11 cellular contexts compared by ENCODE assay signal in genomic region chr7:25359471-25360059, GRCh38.
DNase-seq lines count a peak whose midpoint lies in the region; ATAC-seq and TF ChIP-seq lines count a peak whose summit lies in the region.
"Had no signal": no experiment of that assay in that cellular context is flagged by ENCODE, and none has a peak within 500 bp of the region (broad histone marks: within the 10 kb centered on the region; RNA-seq: fewer than 3 reads in every experiment).

No MANE protein-coding gene starts in this region.

- H3K27me3 Mint-ChIP-seq in neural crest cell (ENCODE audit: low read depth) = no peaks in the 10 kb centered on the region

- ATAC-seq in lower lobe of right lung = no peak
- no peak for ATAC-seq in left cardiac atrium
- ATAC-seq in right cardiac atrium = no peak
- ATAC-seq: activated naive CD4-positive, alpha-beta T cell treated with anti-CD3 and anti-CD28 coated beads, Interleukin-2, amount 50 U/mL, for 72 hours had no signal

- DNase-seq in ELR (ENCODE audit: low read depth) (peak; percentile 2), NCI-H2107 treated with DMSO at 0.1 percent for 48 hours (lab: John Stamatoyannopoulos, UW; ENCODE audit: unreplicated experiment) (peak; percentile 77), caudate nucleus (lab: John Stamatoyannopoulos, UW) (peak in 20 of 61 donors; percentile 2 to 73 (median 30)), neural crest cell (ENCODE audit: low read depth, low spot score) (no peak), lower lobe of right lung (no peak), left cardiac atrium (no peak), right cardiac atrium (no peak), CD1c-positive myeloid dendritic cell (ENCODE audit: extremely low spot score) (no peak)

- H3K4me1 Mint-ChIP-seq in neural crest cell = peaks cover 30% of the 10 kb centered on the region

- H3K27ac ChIP-seq in caudate nucleus (ENCODE audit: low read depth, low read length) = peak overlapping the region; percentile 94
- H3K27ac ChIP-seq in lower lobe of right lung = no peak overlapping the region
- no peak overlapping the region for H3K27ac ChIP-seq in right cardiac atrium (ENCODE audit: low read length)
- H3K27ac ChIP-seq: BLaER1 treated with 17β-estradiol and CSF1 and Interleukin-3, amounts not matched to agents 10 nM and 100 nM; RWPE1 had no signal

- H3K4me3 ChIP-seq in lower lobe of right lung (no peak overlapping the region), right cardiac atrium (ENCODE audit: low read length) (no peak overlapping the region)
- H3K4me3 ChIP-seq: BLaER1 treated with 17β-estradiol and CSF1 and Interleukin-3, amounts not matched to agents 10 nM and 100 nM had no signal

- TF ChIP-seq CTCF in neural crest cell (conservative IDR thresholded peaks at IDR 0.05) = no peak
- no peak for TF ChIP-seq CTCF in lower lobe of right lung (IDR thresholded peaks at IDR 0.05)

- peaks cover 3% of the 10 kb centered on the region for H3K9me3 Mint-ChIP-seq in neural crest cell
- H3K9me3 Mint-ChIP-seq: activated naive CD4-positive, alpha-beta T cell treated with anti-CD3 and anti-CD28 coated beads, Interleukin-2, amount 50 U/mL, for 72 hours had no signal

- H3K27me3 ChIP-seq in lower lobe of right lung (ENCODE audit: low read depth) (no peaks in the 10 kb centered on the region), right cardiac atrium (ENCODE audit: control insufficient read depth, insufficient read depth) (no peaks in the 10 kb centered on the region)
- H3K27me3 ChIP-seq: BLaER1 treated with 17β-estradiol and CSF1 and Interleukin-3, amounts not matched to agents 10 nM and 100 nM had no signal

- H3K4me1 ChIP-seq in lower lobe of right lung = no peaks in the 10 kb centered on the region
- H3K4me1 ChIP-seq in right cardiac atrium (ENCODE audit: control insufficient read depth, insufficient read depth, low read length) = no peaks in the 10 kb centered on the region

- WGBS in right cardiac atrium = 32% methylated on average over 9 of the region's 9 CpGs

- H3K9me3 ChIP-seq in lower lobe of right lung = no peaks in the 10 kb centered on the region
- H3K9me3 ChIP-seq in right cardiac atrium (ENCODE audit: control insufficient read depth, low read length) = no peaks in the 10 kb centered on the region
- H3K9me3 ChIP-seq: BLaER1 treated with 17β-estradiol and CSF1 and Interleukin-3, amounts not matched to agents 10 nM and 100 nM had no signal

- intact Hi-C loops in lower lobe of right lung (cut with DNase I) = no loop called here
- intact Hi-C loops in left cardiac atrium (cut with DNase I) = no loop called here
- intact Hi-C loops in right cardiac atrium (cut with DNase I) = no loop called here

- no peaks in the 10 kb centered on the region for H3K36me3 Mint-ChIP-seq in neural crest cell (ENCODE audit: low read depth)
- H3K36me3 Mint-ChIP-seq: activated naive CD4-positive, alpha-beta T cell treated with anti-CD3 and anti-CD28 coated beads, Interleukin-2, amount 50 U/mL, for 72 hours had no signal

- H3K27ac Mint-ChIP-seq in neural crest cell (ENCODE audit: unreplicated experiment) = peak overlapping the region; percentile 32
- H3K27ac Mint-ChIP-seq: activated naive CD4-positive, alpha-beta T cell treated with anti-CD3 and anti-CD28 coated beads, Interleukin-2, amount 50 U/mL, for 72 hours had no signal

- no peaks in the 10 kb centered on the region for H3K36me3 ChIP-seq in lower lobe of right lung
- H3K36me3 ChIP-seq: BLaER1 treated with 17β-estradiol and CSF1 and Interleukin-3, amounts not matched to agents 10 nM and 100 nM had no signal

- peak overlapping the region; percentile 47 for H3K4me3 Mint-ChIP-seq in neural crest cell

Comparison
In these comparisons a context has a peak if more than half of its experiments do, and no peak if none do; other contexts are left out.
1. DNase-seq: peak in ELR (single experiment) and NCI-H2107 treated with DMSO at 0.1 percent for 48 hours (single experiment); none in neural crest cell (single experiment), lower lobe of right lung (single experiment), left cardiac atrium (single experiment), right cardiac atrium (0 of 3) and CD1c-positive myeloid dendritic cell (single experiment).